ENCODE assay signal across 1 cellular context in genomic region chr4:108592674-108592986, GRCh38.
TF ChIP-seq lines count a peak whose summit lies in the region.

No MANE protein-coding gene starts in this region.

TF ChIP-seq in HepG2, 621 proteins besides CTCF, POLR2A, EP300 and RAD21 (continued from another document and continues in another):
- TF ChIP-seq ZNF609 (CRISPR knock-in tag; IDR thresholded peaks at IDR 0.05; ENCODE audit: borderline replicate concordance), result peak; percentile 72; the same call in 1 of the 2 replicates
- no peak for TF ChIP-seq NFRKB (IDR thresholded peaks at IDR 0.05)
- no peak for TF ChIP-seq ZNF101 (CRISPR knock-in tag; IDR thresholded peaks at IDR 0.05; ENCODE audit: borderline replicate concordance, low read depth)
- TF ChIP-seq TCF12 (IDR thresholded peaks at IDR 0.05), result no peak
- TF ChIP-seq TCF12 (CRISPR knock-in tag; IDR thresholded peaks at IDR 0.05), result no peak
- TF ChIP-seq CHCHD3 (CRISPR knock-in tag; IDR thresholded peaks at IDR 0.05), result no peak
- 0 out of 2 replicates have a peak, but pooled peaks have one; percentile 31 for TF ChIP-seq PITX1 (CRISPR knock-in tag; IDR thresholded peaks at IDR 0.05)
- no peak for TF ChIP-seq ZNF367 (CRISPR knock-in tag; IDR thresholded peaks at IDR 0.05; ENCODE audit: borderline replicate concordance)
- no peak for TF ChIP-seq DNMT3B (CRISPR knock-in tag; conservative IDR thresholded peaks at IDR 0.05)
- TF ChIP-seq E2F5 (CRISPR knock-in tag; conservative IDR thresholded peaks at IDR 0.05), result no peak
- TF ChIP-seq NR2F6 (IDR thresholded peaks at IDR 0.05), result no peak
- peak; percentile 13; the same call in 1 of the 2 replicates for TF ChIP-seq NR2F6 (CRISPR knock-in tag; IDR thresholded peaks at IDR 0.05)
- TF ChIP-seq, protein P1, sequence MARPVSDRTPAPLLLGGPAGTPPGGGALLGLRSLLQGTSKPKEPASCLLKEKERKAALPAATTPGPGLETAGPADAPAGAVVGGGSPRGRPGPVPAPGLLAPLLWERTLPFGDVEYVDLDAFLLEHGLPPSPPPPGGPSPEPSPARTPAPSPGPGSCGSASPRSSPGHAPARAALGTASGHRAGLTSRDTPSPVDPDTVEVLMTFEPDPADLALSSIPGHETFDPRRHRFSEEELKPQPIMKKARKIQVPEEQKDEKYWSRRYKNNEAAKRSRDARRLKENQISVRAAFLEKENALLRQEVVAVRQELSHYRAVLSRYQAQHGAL (CRISPR knock-in tag; IDR thresholded peaks at IDR 0.05; ENCODE audit: not compliant biosample characterization), result no peak
- TF ChIP-seq CBX5 (CRISPR knock-in tag; IDR thresholded peaks at IDR 0.05; ENCODE audit: borderline replicate concordance), result no peak
- TF ChIP-seq MIXL1 (CRISPR knock-in tag; IDR thresholded peaks at IDR 0.05), result no peak
- no peak for TF ChIP-seq ZBTB34 (CRISPR knock-in tag; IDR thresholded peaks at IDR 0.05)
- no peak for TF ChIP-seq ZFP36L1 (CRISPR knock-in tag; IDR thresholded peaks at IDR 0.05)
- TF ChIP-seq, protein P2, sequence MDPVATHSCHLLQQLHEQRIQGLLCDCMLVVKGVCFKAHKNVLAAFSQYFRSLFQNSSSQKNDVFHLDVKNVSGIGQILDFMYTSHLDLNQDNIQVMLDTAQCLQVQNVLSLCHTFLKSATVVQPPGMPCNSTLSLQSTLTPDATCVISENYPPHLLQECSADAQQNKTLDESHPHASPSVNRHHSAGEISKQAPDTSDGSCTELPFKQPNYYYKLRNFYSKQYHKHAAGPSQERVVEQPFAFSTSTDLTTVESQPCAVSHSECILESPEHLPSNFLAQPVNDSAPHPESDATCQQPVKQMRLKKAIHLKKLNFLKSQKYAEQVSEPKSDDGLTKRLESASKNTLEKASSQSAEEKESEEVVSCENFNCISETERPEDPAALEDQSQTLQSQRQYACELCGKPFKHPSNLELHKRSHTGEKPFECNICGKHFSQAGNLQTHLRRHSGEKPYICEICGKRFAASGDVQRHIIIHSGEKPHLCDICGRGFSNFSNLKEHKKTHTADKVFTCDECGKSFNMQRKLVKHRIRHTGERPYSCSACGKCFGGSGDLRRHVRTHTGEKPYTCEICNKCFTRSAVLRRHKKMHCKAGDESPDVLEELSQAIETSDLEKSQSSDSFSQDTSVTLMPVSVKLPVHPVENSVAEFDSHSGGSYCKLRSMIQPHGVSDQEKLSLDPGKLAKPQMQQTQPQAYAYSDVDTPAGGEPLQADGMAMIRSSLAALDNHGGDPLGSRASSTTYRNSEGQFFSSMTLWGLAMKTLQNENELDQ (CRISPR knock-in tag; IDR thresholded peaks at IDR 0.05; ENCODE audit: borderline replicate concordance), result no peak
- TF ChIP-seq, protein P3, sequence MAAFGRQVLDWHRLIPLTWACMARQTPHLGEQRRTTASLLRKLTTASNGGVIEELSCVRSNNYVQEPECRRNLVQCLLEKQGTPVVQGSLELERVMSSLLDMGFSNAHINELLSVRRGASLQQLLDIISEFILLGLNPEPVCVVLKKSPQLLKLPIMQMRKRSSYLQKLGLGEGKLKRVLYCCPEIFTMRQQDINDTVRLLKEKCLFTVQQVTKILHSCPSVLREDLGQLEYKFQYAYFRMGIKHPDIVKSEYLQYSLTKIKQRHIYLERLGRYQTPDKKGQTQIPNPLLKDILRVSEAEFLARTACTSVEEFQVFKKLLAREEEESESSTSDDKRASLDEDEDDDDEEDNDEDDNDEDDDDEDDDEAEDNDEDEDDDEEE (CRISPR knock-in tag; IDR thresholded peaks at IDR 0.05), result no peak
- TF ChIP-seq ZNF251 (CRISPR knock-in tag; IDR thresholded peaks at IDR 0.05), result no peak
- TF ChIP-seq ZBTB7A (CRISPR knock-in tag; IDR thresholded peaks at IDR 0.05), result no peak
- TF ChIP-seq ZKSCAN8 (CRISPR knock-in tag; IDR thresholded peaks at IDR 0.05; ENCODE audit: borderline replicate concordance), result no peak
- TF ChIP-seq ZNF354B (CRISPR knock-in tag; IDR thresholded peaks at IDR 0.05), result no peak
- TF ChIP-seq, protein P4, sequence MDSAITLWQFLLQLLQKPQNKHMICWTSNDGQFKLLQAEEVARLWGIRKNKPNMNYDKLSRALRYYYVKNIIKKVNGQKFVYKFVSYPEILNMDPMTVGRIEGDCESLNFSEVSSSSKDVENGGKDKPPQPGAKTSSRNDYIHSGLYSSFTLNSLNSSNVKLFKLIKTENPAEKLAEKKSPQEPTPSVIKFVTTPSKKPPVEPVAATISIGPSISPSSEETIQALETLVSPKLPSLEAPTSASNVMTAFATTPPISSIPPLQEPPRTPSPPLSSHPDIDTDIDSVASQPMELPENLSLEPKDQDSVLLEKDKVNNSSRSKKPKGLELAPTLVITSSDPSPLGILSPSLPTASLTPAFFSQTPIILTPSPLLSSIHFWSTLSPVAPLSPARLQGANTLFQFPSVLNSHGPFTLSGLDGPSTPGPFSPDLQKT (CRISPR knock-in tag; IDR thresholded peaks at IDR 0.05; ENCODE audit: borderline replicate concordance), result no peak
- TF ChIP-seq PHB2 (IDR thresholded peaks at IDR 0.05; ENCODE audit: partially characterized antibody), result no peak
- TF ChIP-seq HHEX (CRISPR knock-in tag; IDR thresholded peaks at IDR 0.05), result peak; percentile 79
- TF ChIP-seq CCDC6 (CRISPR knock-in tag; IDR thresholded peaks at IDR 0.05), result no peak
- TF ChIP-seq ZNF850 (CRISPR knock-in tag; conservative IDR thresholded peaks at IDR 0.05), result no peak
- peak; percentile 76 for TF ChIP-seq FOXA1 (IDR thresholded peaks at IDR 0.05)
- peak; percentile 87 for TF ChIP-seq FOXA1 (CRISPR knock-in tag; IDR thresholded peaks at IDR 0.05)
- TF ChIP-seq FOXJ3 (CRISPR knock-in tag; IDR thresholded peaks at IDR 0.05; ENCODE audit: borderline replicate concordance), result peak; percentile 40; the same call in 1 of the 2 replicates
- TF ChIP-seq, protein P5, sequence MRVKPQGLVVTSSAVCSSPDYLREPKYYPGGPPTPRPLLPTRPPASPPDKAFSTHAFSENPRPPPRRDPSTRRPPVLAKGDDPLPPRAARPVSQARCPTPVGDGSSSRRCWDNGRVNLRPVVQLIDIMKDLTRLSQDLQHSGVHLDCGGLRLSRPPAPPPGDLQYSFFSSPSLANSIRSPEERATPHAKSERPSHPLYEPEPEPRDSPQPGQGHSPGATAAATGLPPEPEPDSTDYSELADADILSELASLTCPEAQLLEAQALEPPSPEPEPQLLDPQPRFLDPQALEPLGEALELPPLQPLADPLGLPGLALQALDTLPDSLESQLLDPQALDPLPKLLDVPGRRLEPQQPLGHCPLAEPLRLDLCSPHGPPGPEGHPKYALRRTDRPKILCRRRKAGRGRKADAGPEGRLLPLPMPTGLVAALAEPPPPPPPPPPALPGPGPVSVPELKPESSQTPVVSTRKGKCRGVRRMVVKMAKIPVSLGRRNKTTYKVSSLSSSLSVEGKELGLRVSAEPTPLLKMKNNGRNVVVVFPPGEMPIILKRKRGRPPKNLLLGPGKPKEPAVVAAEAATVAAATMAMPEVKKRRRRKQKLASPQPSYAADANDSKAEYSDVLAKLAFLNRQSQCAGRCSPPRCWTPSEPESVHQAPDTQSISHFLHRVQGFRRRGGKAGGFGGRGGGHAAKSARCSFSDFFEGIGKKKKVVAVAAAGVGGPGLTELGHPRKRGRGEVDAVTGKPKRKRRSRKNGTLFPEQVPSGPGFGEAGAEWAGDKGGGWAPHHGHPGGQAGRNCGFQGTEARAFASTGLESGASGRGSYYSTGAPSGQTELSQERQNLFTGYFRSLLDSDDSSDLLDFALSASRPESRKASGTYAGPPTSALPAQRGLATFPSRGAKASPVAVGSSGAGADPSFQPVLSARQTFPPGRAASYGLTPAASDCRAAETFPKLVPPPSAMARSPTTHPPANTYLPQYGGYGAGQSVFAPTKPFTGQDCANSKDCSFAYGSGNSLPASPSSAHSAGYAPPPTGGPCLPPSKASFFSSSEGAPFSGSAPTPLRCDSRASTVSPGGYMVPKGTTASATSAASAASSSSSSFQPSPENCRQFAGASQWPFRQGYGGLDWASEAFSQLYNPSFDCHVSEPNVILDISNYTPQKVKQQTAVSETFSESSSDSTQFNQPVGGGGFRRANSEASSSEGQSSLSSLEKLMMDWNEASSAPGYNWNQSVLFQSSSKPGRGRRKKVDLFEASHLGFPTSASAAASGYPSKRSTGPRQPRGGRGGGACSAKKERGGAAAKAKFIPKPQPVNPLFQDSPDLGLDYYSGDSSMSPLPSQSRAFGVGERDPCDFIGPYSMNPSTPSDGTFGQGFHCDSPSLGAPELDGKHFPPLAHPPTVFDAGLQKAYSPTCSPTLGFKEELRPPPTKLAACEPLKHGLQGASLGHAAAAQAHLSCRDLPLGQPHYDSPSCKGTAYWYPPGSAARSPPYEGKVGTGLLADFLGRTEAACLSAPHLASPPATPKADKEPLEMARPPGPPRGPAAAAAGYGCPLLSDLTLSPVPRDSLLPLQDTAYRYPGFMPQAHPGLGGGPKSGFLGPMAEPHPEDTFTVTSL (CRISPR knock-in tag; IDR thresholded peaks at IDR 0.05; ENCODE audit: borderline replicate concordance), result peak; percentile 45; the same call in 1 of the 2 replicates
- TF ChIP-seq FOXP1 (IDR thresholded peaks at IDR 0.05), result no peak
- TF ChIP-seq FOXP1 (CRISPR knock-in tag; IDR thresholded peaks at IDR 0.05), result peak; percentile 37
- no peak for TF ChIP-seq ASH2L (IDR thresholded peaks at IDR 0.05; ENCODE audit: insufficient read length, low read depth, low read length)
- no peak for TF ChIP-seq ZNF510 (CRISPR knock-in tag; IDR thresholded peaks at IDR 0.05; ENCODE audit: low read depth)
- TF ChIP-seq, protein P6, sequence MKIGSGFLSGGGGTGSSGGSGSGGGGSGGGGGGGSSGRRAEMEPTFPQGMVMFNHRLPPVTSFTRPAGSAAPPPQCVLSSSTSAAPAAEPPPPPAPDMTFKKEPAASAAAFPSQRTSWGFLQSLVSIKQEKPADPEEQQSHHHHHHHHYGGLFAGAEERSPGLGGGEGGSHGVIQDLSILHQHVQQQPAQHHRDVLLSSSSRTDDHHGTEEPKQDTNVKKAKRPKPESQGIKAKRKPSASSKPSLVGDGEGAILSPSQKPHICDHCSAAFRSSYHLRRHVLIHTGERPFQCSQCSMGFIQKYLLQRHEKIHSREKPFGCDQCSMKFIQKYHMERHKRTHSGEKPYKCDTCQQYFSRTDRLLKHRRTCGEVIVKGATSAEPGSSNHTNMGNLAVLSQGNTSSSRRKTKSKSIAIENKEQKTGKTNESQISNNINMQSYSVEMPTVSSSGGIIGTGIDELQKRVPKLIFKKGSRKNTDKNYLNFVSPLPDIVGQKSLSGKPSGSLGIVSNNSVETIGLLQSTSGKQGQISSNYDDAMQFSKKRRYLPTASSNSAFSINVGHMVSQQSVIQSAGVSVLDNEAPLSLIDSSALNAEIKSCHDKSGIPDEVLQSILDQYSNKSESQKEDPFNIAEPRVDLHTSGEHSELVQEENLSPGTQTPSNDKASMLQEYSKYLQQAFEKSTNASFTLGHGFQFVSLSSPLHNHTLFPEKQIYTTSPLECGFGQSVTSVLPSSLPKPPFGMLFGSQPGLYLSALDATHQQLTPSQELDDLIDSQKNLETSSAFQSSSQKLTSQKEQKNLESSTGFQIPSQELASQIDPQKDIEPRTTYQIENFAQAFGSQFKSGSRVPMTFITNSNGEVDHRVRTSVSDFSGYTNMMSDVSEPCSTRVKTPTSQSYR (CRISPR knock-in tag; IDR thresholded peaks at IDR 0.05; ENCODE audit: borderline replicate concordance), result no peak
- TF ChIP-seq HMG20A (CRISPR knock-in tag; IDR thresholded peaks at IDR 0.05; ENCODE audit: borderline replicate concordance), result peak; percentile 76; the same call in 1 of the 2 replicates
- no peak for TF ChIP-seq RAD51 (IDR thresholded peaks at IDR 0.05; ENCODE audit: borderline replicate concordance)
